Comparison of ENCODE assay signal across 17 cellular contexts in the genomic region with DNA sequence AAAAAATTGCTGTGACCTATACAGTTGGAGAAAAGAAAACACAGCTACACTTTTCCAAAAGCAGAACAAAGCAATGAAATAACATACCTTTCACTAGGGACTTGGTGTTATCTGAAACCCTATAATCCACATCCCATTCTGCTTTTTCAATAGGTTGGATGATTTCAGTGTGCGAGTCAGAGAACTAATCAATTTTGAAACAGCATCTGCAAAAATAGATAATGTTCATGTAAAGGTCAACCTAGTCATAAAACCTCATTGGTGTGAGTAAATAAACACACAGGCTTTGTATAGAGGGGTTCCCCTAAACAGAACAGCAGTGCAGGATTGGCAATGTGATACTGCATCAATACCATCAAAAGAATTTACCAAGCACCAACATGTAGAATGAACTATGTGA.
DNase-seq lines count a peak whose midpoint lies in the region.
"Had no signal": no experiment of that assay in that cellular context is flagged by ENCODE, and none has a peak within 500 bp of the region (broad histone marks: within the 10 kb centered on the region; RNA-seq: fewer than 3 reads in every experiment).

No MANE protein-coding gene starts in this region.

- DNase-seq in NCI-H1105 treated with DMSO at 0.1 percent for 48 hours (lab: John Stamatoyannopoulos, UW): peak; percentile 18
- no peak for DNase-seq in NCI-H1105 (lab: John Stamatoyannopoulos, UW)
- DNase-seq in NCI-H1930 (lab: John Stamatoyannopoulos, UW): peak; percentile 30 to 37
- peak; percentile 60 for DNase-seq in NCI-H2227 treated with DMSO at 0.1 percent for 48 hours (lab: John Stamatoyannopoulos, UW)
- DNase-seq in iPS-NIHi11 (ENCODE audit: low spot score): no peak
- DNase-seq in AG08396 (ENCODE audit: low spot score): no peak
- DNase-seq in superior temporal gyrus (ENCODE audit: extremely low spot score): no peak
- DNase-seq in activated naive CD4-positive, alpha-beta T cell (lab: John Stamatoyannopoulos, UW): no peak
- DNase-seq: ACHN; Calu3; CD8-positive, alpha-beta T cell; DMS79; Kasumi-1; NCI-H1417 treated with DMSO at 0.1 percent for 48 hours; NCI-H2171; NCI-H774; Peyer's patch had no signal

Comparison
In these comparisons a context has a peak if more than half of its experiments do, and no peak if none do; other contexts are left out.
1. DNase-seq: peak in NCI-H1105 treated with DMSO at 0.1 percent for 48 hours (single experiment), NCI-H1930 (2 of 2) and NCI-H2227 treated with DMSO at 0.1 percent for 48 hours (single experiment); none in NCI-H1105 (single experiment), iPS-NIHi11 (single experiment), AG08396 (single experiment), superior temporal gyrus (single experiment) and activated naive CD4-positive, alpha-beta T cell (0 of 4).